Comparison of ENCODE assay signal across 9 cellular contexts in the genomic region with DNA sequence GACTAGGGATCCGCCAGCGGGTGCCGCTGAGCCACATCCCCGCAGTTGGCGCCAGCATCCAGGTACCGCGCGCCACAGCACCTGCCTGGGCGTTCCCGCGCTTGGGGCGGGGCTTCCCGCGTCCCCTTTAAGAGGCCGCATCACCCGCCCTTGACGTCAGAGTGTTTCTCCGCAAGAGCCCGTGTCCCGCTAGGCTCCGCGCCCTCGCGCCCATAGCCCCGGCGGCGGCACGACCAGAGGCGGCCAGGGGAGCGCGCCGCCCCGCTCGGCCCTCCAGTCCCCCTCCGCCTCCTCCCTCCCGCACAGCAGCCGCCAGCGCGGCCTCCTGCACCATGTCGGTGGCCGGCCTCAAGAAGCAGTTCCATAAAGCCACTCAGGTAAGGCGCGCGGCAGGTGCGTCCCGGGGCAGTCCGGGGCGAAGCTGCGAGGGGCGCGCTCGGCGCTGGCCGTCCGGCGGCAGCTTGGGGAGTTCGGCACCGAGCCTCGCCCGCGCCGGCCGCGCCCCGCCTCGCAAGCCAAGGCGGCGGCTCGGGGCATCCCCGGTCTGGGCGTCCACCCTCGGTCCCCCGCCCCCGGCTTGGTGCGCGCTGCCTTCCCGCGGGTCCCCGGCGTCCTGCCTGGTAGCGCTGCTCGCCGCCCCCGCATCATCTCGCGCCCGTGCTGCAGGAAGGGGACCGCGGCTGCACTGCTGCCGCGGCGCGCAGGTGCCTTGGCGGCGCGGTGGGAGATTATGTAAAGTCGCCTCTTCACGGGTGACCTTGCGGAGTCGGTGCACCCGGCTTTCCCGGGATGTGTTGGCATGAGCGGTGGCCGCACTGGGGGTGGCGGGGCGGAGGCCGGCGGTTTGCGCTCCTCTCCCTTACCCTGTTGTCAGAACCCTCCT.
DNase-seq lines count a peak whose midpoint lies in the region; ATAC-seq and TF ChIP-seq lines count a peak whose summit lies in the region.
"Had no signal": no experiment of that assay in that cellular context is flagged by ENCODE, and none has a peak within 500 bp of the region (broad histone marks: within the 10 kb centered on the region; RNA-seq: fewer than 3 reads in every experiment).

A gene (plus strand): TSS at position 156 of the 883 bp plus-strand sequence.

- DNase-seq in LoVo (ENCODE audit: low spot score) (peak; percentile 56), foreskin fibroblast (peak in 1 of 2 donors; percentile 51), NOMO-1 treated with dmso at 0.1 percent for 144 hours (lab: John Stamatoyannopoulos, UW; ENCODE audit: unreplicated experiment) (no peak), NAMALWA (ENCODE audit: low spot score) (no peak)

- H3K4me1 ChIP-seq in ACC112 (ENCODE audit: control insufficient read depth, insufficient read depth, low read length, unreplicated experiment) (no peaks in the 10 kb centered on the region), neuron (ENCODE audit: insufficient read depth, low read length) (peaks cover 4% of the 10 kb centered on the region)

- no peaks in the 10 kb centered on the region for H3K9me3 ChIP-seq in neuron (ENCODE audit: low read length)

- peak within 1 kb of the TSS; percentile 1 for H2AFZ ChIP-seq in ACC112 (ENCODE audit: low read length, unreplicated experiment)
- H2AFZ ChIP-seq in neuron (ENCODE audit: low read depth, low read length) = peak within 1 kb of the TSS; percentile 97

- H3K27me3 ChIP-seq in ACC112 (ENCODE audit: insufficient read depth, low read length) (peaks cover 84% of the 10 kb centered on the region), neuron (ENCODE audit: insufficient read depth, low read length) (peaks cover 47% of the 10 kb centered on the region)

- peak; percentile 72 for ATAC-seq in GM18519 (IDR thresholded peaks at IDR 0.05; ENCODE audit: low FRiP score, unreplicated experiment)
- ATAC-seq: GM12878 had no signal

- H3K79me2 ChIP-seq in ACC112 (ENCODE audit: control insufficient read depth, insufficient read depth, low read length, unreplicated experiment) = no peaks in the 10 kb centered on the region

- H3K4me3 ChIP-seq in ACC112 (ENCODE audit: low read depth, low read length) = peak within 1 kb of the TSS; percentile 60
- H3K4me3 ChIP-seq in foreskin fibroblast (ENCODE audit: low read depth in 1 of 2, low read length in 2 of 2) = peak within 1 kb of the TSS; percentile 35 to 52
- peak within 1 kb of the TSS; percentile 55 for H3K4me3 ChIP-seq in neuron (ENCODE audit: low read length)
- H3K4me3 ChIP-seq: GM12878 had no signal

- TF ChIP-seq CTCF in VCaP (conservative IDR thresholded peaks at IDR 0.05) = no peak; the same call in 1 of the 2 replicates
- TF ChIP-seq CTCF in foreskin fibroblast (IDR thresholded peaks at IDR 0.05; ENCODE audit: low read depth, low read length) = no peak

- no peaks in the 10 kb centered on the region for H3K36me3 ChIP-seq in ACC112 (ENCODE audit: insufficient read depth, low read length)
- no peaks in the 10 kb centered on the region for H3K36me3 ChIP-seq in neuron (ENCODE audit: insufficient read depth, low read length)

- H3K27ac ChIP-seq in ACC112 (ENCODE audit: low read depth, low read length) = no peak within 1 kb of the TSS
- H3K27ac ChIP-seq in VCaP = peak within 1 kb of the TSS; percentile 33; the same call in 1 of the 2 replicates
